8 cellular contexts compared by ENCODE assay signal in the genomic region with DNA sequence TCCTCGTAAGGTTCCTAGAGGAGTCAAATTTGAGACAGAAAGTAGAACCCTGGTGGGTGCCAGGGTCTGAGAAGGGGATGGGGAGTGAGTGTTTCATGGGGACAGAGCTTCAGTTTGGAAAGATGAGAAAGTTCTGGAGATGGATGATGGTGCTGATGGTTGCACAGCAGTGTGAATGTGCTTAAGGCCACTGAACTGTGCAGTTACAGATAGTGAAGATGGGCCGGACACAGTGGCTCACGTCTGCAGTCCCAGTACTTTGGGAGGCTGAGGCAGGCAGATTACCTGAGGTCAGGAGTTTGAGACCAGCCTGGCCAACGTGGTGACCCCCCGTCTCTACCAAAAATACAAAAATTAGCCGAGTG. TPM values are rescaled to one million over a fixed set of nuclear protein-coding genes. Genes with fewer than 3 reads are reported as not detected.
DNase-seq lines count a peak whose midpoint lies in the region; ATAC-seq and TF ChIP-seq lines count a peak whose summit lies in the region.

No MANE protein-coding gene starts in this region.

- H3K27ac ChIP-seq in 22Rv1, result peak overlapping the region; percentile 76
- H3K27ac ChIP-seq in GM23338 (ENCODE audit: low read depth), result no peak overlapping the region

- peaks cover 36% of the 10 kb centered on the region for H3K79me2 ChIP-seq in GM23338 (replicated peaks; ENCODE audit: insufficient read depth)

- DNase-seq in GM23338 (ENCODE audit: low spot score) (no peak), SIG-M5 treated with dmso at 0.1 percent for 504 hours (lab: John Stamatoyannopoulos, UW; ENCODE audit: unreplicated experiment) (no peak)
- DNase-seq in activated CD4-positive, alpha-beta memory T cell treated with anti-CD3 and anti-CD28 coated beads for 36 hours, result no peak

- ATAC-seq in GM23338 (no peak), GM18873 (IDR thresholded peaks at IDR 0.05; ENCODE audit: low FRiP score, unreplicated experiment) (no peak), HG03457 (IDR thresholded peaks at IDR 0.05; ENCODE audit: unreplicated experiment) (no peak), GM21515 (IDR thresholded peaks at IDR 0.05; ENCODE audit: unreplicated experiment) (no peak)

- H3K36me3 ChIP-seq in GM23338 (ENCODE audit: insufficient read depth), result no peaks in the 10 kb centered on the region

- H3K36me3 Mint-ChIP-seq in GM23338 (ENCODE audit: low read depth), result peaks cover 17% of the 10 kb centered on the region
- peaks cover 14% of the 10 kb centered on the region for H3K36me3 Mint-ChIP-seq in activated CD4-positive, alpha-beta memory T cell treated with anti-CD3 and anti-CD28 coated beads for 36 hours

- POLR2A ChIA-PET in activated CD4-positive, alpha-beta memory T cell treated with anti-CD3 and anti-CD28 coated beads for 36 hours (lab: Charles Lee), result interaction anchor here (0.5 to 0.9 kb wide), 3 partner anchors 199 to 1479 kb away, joined by 3 to 4 read pairs (median 4); no protein-coding TSS in a partner anchor

- no peak for TF ChIP-seq CTCF in 22Rv1 (IDR thresholded peaks at IDR 0.05)
- TF ChIP-seq CTCF in GM23338 (conservative IDR thresholded peaks at IDR 0.05; ENCODE audit: low read depth in 2 of 2), result no peak

- no peaks in the 10 kb centered on the region for H4K20me1 ChIP-seq in GM23338 (replicated peaks; ENCODE audit: insufficient read depth)

- H3K27me3 ChIP-seq in GM23338 (ENCODE audit: insufficient read depth), result no peaks in the 10 kb centered on the region

- CTCF ChIA-PET in activated CD4-positive, alpha-beta memory T cell treated with anti-CD3 and anti-CD28 coated beads for 36 hours (lab: Charles Lee), result interaction anchor here (0.6 to 2.0 kb wide), 4 partner anchors 17 to 1480 kb away, joined by 3 to 5 read pairs (median 4); no protein-coding TSS in a partner anchor

- H2AFZ ChIP-seq in GM23338, result no peak overlapping the region

- H3F3A ChIP-seq in GM23338 (replicated peaks; ENCODE audit: low read depth), result 0 out of 2 replicates have a peak, but pooled peaks cover 7% of the 10 kb centered on the region

- peak overlapping the region; percentile 7; the same call in 1 of the 2 replicates for H3K27ac Mint-ChIP-seq in GM23338
- H3K27ac Mint-ChIP-seq in activated CD4-positive, alpha-beta memory T cell treated with anti-CD3 and anti-CD28 coated beads for 36 hours, result peak overlapping the region; percentile 24

- intact Hi-C loops in activated CD4-positive, alpha-beta memory T cell treated with anti-CD3 and anti-CD28 coated beads for 36 hours (cut with micrococcal nuclease), result loop anchor here (1.0 to 5.0 kb wide), 3 partner anchors 16 to 62 kb away; partner anchors contain the start of gene KANK2

- H3K4me3 ChIP-seq in GM23338 (peak overlapping the region; percentile 93), iPS-11a (ENCODE audit: low read depth, low read length) (peak overlapping the region; percentile 94)

- H3K4me1 Mint-ChIP-seq in GM23338, result peaks cover 8% of the 10 kb centered on the region
- peaks cover 11% of the 10 kb centered on the region for H3K4me1 Mint-ChIP-seq in activated CD4-positive, alpha-beta memory T cell treated with anti-CD3 and anti-CD28 coated beads for 36 hours (ENCODE audit: low read depth)

- peak overlapping the region; percentile 93 for H3K4me2 ChIP-seq in GM23338

- H3K4me3 Mint-ChIP-seq in GM23338, result peak overlapping the region; percentile 77
- H3K4me3 Mint-ChIP-seq in activated CD4-positive, alpha-beta memory T cell treated with anti-CD3 and anti-CD28 coated beads for 36 hours, result peak overlapping the region; percentile 81

- peaks cover 8% of the 10 kb centered on the region; the same call in 1 of the 2 replicates for H3K4me1 ChIP-seq in GM23338 (ENCODE audit: insufficient read depth)

- H3K9me3 Mint-ChIP-seq in GM23338, result no peaks in the 10 kb centered on the region; the same call in 1 of the 3 replicates
- H3K9me3 Mint-ChIP-seq in activated CD4-positive, alpha-beta memory T cell treated with anti-CD3 and anti-CD28 coated beads for 36 hours, result no peaks in the 10 kb centered on the region

- no peaks in the 10 kb centered on the region for H3K9me2 ChIP-seq in GM23338 (ENCODE audit: insufficient read depth)

- H3K27me3 Mint-ChIP-seq in GM23338 (ENCODE audit: insufficient read depth, low read depth, poor library complexity), result peaks cover 22% of the 10 kb centered on the region
- no peaks in the 10 kb centered on the region for H3K27me3 Mint-ChIP-seq in activated CD4-positive, alpha-beta memory T cell treated with anti-CD3 and anti-CD28 coated beads for 36 hours

TF ChIP-seq in GM23338, 12 proteins besides CTCF, POLR2A, EP300 and RAD21:
- TF ChIP-seq, protein P1, sequence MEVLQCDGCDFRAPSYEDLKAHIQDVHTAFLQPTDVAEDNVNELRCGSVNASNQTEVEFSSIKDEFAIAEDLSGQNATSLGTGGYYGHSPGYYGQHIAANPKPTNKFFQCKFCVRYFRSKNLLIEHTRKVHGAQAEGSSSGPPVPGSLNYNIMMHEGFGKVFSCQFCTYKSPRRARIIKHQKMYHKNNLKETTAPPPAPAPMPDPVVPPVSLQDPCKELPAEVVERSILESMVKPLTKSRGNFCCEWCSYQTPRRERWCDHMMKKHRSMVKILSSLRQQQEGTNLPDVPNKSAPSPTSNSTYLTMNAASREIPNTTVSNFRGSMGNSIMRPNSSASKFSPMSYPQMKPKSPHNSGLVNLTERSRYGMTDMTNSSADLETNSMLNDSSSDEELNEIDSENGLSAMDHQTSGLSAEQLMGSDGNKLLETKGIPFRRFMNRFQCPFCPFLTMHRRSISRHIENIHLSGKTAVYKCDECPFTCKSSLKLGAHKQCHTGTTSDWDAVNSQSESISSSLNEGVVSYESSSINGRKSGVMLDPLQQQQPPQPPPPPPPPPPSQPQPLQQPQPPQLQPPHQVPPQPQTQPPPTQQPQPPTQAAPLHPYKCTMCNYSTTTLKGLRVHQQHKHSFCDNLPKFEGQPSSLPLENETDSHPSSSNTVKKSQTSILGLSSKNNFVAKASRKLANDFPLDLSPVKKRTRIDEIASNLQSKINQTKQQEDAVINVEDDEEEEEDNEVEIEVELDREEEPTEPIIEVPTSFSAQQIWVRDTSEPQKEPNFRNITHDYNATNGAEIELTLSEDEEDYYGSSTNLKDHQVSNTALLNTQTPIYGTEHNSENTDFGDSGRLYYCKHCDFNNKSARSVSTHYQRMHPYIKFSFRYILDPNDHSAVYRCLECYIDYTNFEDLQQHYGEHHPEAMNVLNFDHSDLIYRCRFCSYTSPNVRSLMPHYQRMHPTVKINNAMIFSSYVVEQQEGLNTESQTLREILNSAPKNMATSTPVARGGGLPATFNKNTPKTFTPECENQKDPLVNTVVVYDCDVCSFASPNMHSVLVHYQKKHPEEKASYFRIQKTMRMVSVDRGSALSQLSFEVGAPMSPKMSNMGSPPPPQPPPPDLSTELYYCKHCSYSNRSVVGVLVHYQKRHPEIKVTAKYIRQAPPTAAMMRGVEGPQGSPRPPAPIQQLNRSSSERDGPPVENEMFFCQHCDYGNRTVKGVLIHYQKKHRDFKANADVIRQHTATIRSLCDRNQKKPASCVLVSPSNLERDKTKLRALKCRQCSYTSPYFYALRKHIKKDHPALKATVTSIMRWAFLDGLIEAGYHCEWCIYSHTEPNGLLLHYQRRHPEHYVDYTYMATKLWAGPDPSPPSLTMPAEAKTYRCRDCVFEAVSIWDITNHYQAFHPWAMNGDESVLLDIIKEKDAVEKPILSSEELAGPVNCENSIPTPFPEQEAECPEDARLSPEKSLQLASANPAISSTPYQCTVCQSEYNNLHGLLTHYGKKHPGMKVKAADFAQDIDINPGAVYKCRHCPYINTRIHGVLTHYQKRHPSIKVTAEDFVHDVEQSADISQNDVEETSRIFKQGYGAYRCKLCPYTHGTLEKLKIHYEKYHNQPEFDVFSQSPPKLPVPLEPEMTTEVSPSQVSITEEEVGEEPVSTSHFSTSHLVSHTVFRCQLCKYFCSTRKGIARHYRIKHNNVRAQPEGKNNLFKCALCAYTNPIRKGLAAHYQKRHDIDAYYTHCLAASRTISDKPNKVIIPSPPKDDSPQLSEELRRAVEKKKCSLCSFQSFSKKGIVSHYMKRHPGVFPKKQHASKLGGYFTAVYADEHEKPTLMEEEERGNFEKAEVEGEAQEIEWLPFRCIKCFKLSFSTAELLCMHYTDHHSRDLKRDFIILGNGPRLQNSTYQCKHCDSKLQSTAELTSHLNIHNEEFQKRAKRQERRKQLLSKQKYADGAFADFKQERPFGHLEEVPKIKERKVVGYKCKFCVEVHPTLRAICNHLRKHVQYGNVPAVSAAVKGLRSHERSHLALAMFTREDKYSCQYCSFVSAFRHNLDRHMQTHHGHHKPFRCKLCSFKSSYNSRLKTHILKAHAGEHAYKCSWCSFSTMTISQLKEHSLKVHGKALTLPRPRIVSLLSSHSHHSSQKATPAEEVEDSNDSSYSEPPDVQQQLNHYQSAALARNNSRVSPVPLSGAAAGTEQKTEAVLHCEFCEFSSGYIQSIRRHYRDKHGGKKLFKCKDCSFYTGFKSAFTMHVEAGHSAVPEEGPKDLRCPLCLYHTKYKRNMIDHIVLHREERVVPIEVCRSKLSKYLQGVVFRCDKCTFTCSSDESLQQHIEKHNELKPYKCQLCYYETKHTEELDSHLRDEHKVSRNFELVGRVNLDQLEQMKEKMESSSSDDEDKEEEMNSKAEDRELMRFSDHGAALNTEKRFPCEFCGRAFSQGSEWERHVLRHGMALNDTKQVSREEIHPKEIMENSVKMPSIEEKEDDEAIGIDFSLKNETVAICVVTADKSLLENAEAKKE (CRISPR knock-in tag; IDR thresholded peaks at IDR 0.05), result no peak
- no peak for TF ChIP-seq STAT1 (IDR thresholded peaks at IDR 0.05; ENCODE audit: unreplicated experiment)
- no peak for TF ChIP-seq ZNF114 (CRISPR knock-in tag; IDR thresholded peaks at IDR 0.05)
- TF ChIP-seq EZH2 (IDR thresholded peaks at IDR 0.05; ENCODE audit: low read depth, unreplicated experiment), result no peak
- no peak for TF ChIP-seq ETS1 (IDR thresholded peaks at IDR 0.05)
- no peak for TF ChIP-seq ZNF331 (CRISPR knock-in tag; IDR thresholded peaks at IDR 0.05; ENCODE audit: low read depth)

RNA-seq across cellular contexts. Expression of gene SPC24, which starts 0.9 kb away (rescaled TPM):
- 38.7 and 42.2 TPM in 2 replicates for total RNA-seq in GM23338 (2014; rRNA removed; shearing (Covaris generic))
- 40.6 and 41.8 TPM in 2 replicates for polyA plus RNA-seq in GM23338 (2016; fragmentation: Nextera tagmentation; extraction: Ambion mirVana)
- 10 to 100 TPM; 64.1 to 70.3 TPM for total RNA-seq in activated CD4-positive, alpha-beta memory T cell treated with anti-CD3 and anti-CD28 coated beads for 36 hours

RNA-seq across cellular contexts. Expression of gene KANK2, which starts 42.7 kb away (rescaled TPM):
- 47.5 and 65.4 TPM in 2 replicates for total RNA-seq in GM23338 (2014; rRNA removed; shearing (Covaris generic))
- 14.7 and 15.9 TPM in 2 replicates for polyA plus RNA-seq in GM23338 (2016; fragmentation: Nextera tagmentation; extraction: Ambion mirVana)
- total RNA-seq in activated CD4-positive, alpha-beta memory T cell treated with anti-CD3 and anti-CD28 coated beads for 36 hours, result 1 to 10 TPM; 2.0 to 2.5 TPM

Comparison
In these comparisons a context has a peak if more than half of its experiments do, and no peak if none do; other contexts are left out.
1. RNA of gene KANK2, which starts 42.7 kb away (total RNA-seq): 47.5 to 65.4 TPM in GM23338; 2.0 to 2.5 TPM in activated CD4-positive, alpha-beta memory T cell treated with anti-CD3 and anti-CD28 coated beads for 36 hours; every median in the first group is over 10 times any median in the second.